In the genomic region with DNA sequence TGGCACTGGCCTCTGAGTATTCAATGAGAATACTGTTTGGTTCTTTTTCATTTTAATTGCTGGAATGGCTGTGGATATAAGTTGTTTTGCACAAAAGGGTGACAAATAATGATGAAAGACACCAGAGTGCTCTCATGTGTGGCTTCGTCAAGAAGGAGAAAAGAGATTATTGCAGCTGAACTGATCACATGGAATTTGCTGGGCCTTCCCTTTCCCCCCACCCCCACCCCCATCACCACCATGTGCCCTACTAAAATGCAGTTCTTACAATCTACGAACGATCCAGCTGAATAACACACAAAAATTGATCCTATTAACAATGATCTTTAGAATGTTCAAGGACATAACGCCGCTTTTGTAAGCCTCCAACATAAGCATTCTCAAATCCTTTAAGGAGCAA, we compare ENCODE assay signal across 16 cellular contexts.
DNase-seq lines count a peak whose midpoint lies in the region; ATAC-seq and TF ChIP-seq lines count a peak whose summit lies in the region.
"Had no signal": no experiment of that assay in that cellular context is flagged by ENCODE, and none has a peak within 500 bp of the region (broad histone marks: within the 10 kb centered on the region; RNA-seq: fewer than 3 reads in every experiment).

No MANE protein-coding gene starts in this region.

- H3K4me1 ChIP-seq in left lung: no peaks in the 10 kb centered on the region
- H3K4me1 ChIP-seq: A549, BE2C had no signal

- no peak overlapping the region for H3K4me3 Mint-ChIP-seq in glutamatergic neuron (ENCODE audit: unreplicated experiment)
- H3K4me3 Mint-ChIP-seq: CD4-positive, alpha-beta memory T cell had no signal

- no peaks in the 10 kb centered on the region for H3K36me3 ChIP-seq in left lung
- H3K36me3 ChIP-seq: BE2C had no signal

- ATAC-seq in left lung: no peak
- ATAC-seq in GM21390 (IDR thresholded peaks at IDR 0.05; ENCODE audit: unreplicated experiment): no peak
- ATAC-seq: A549, GM12878 had no signal

- no peaks in the 10 kb centered on the region for H3K9me3 Mint-ChIP-seq in glutamatergic neuron (ENCODE audit: unreplicated experiment)

- intact Hi-C loops in left lung (cut with DNase I): no loop called here

- no peak for DNase-seq in caudate nucleus (lab: John Stamatoyannopoulos, UW)
- no peak for DNase-seq in glutamatergic neuron
- DNase-seq in pons (ENCODE audit: low spot score): peak; percentile 48
- no peak for DNase-seq in left lung
- DNase-seq in stimulated activated CD4-positive, alpha-beta T cell treated with anti-CD3 and anti-CD28 coated beads, Interleukin-12 subunit alpha, Interleukin-12 subunit beta, amount 100 ng/mL, for 4 hours: no peak
- no peak for DNase-seq in mesenteric fat pad (ENCODE audit: low spot score)
- DNase-seq: BE2C; CD4-positive, alpha-beta memory T cell; DMS79; GM23248; H7 had no signal

- H3K4me3 ChIP-seq in left lung: no peak overlapping the region
- H3K4me3 ChIP-seq: A549, GM12878, GM23248 had no signal

- H3K4me1 Mint-ChIP-seq in glutamatergic neuron (ENCODE audit: low read depth, unreplicated experiment): peaks cover 37% of the 10 kb centered on the region
- H3K4me1 Mint-ChIP-seq: CD4-positive, alpha-beta memory T cell had no signal

- H3K27ac ChIP-seq in caudate nucleus (ENCODE audit: low read depth, low read length) (peak overlapping the region; percentile 12), left lung (no peak overlapping the region)
- H3K27ac ChIP-seq: A549, C4-2B, GM23248, HL-60 had no signal

- TF ChIP-seq CTCF in glutamatergic neuron (IDR thresholded peaks at IDR 0.05; ENCODE audit: partially characterized antibody, unreplicated experiment): no peak
- no peak for TF ChIP-seq CTCF in left lung (IDR thresholded peaks at IDR 0.05)

- no peaks in the 10 kb centered on the region for H3K9me3 ChIP-seq in left lung
- H3K9me3 ChIP-seq: A549, BE2C had no signal

- H3K27ac Mint-ChIP-seq in glutamatergic neuron (ENCODE audit: unreplicated experiment): peak overlapping the region; percentile 49
- H3K27ac Mint-ChIP-seq: CD4-positive, alpha-beta memory T cell had no signal

- H3K36me3 Mint-ChIP-seq in glutamatergic neuron (ENCODE audit: unreplicated experiment): no peaks in the 10 kb centered on the region
- H3K36me3 Mint-ChIP-seq: CD4-positive, alpha-beta memory T cell had no signal

- peaks cover 1% of the 10 kb centered on the region for H3K27me3 Mint-ChIP-seq in glutamatergic neuron (ENCODE audit: unreplicated experiment)
- H3K27me3 Mint-ChIP-seq: CD4-positive, alpha-beta memory T cell had no signal

- H3K27me3 ChIP-seq in left lung: no peaks in the 10 kb centered on the region
- H3K27me3 ChIP-seq: BE2C had no signal
